Comparison of ENCODE assay signal across 6 cellular contexts in the genomic region with DNA sequence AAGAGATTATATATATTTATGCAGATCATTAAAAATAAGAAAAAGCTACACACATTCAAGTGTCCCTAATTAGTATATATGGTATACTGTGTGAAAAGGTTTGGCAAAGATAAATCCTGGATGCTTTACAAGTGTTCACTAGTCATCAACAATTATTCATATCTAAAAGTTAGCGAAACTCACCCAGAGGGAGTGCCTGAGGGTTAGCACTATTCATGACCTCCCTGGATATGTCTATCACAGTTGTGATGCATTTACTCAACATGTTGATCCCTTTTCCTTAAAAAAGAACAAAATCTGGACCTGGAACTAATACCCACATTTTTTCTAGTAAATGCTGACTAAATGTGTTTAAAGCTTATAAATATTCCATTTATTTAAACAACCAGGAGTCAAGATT.
"Had no signal": no experiment of that assay in that cellular context is flagged by ENCODE, and none has a peak within 500 bp of the region (broad histone marks: within the 10 kb centered on the region; RNA-seq: fewer than 3 reads in every experiment).

No MANE protein-coding gene starts in this region.

- H3K4me3 ChIP-seq: K562 had no signal

- H3K27ac ChIP-seq: HL-60 had no signal

- ATAC-seq: HepG2, K562 had no signal

- DNase-seq: IMR-90, KBM-7, KG1 had no signal
